In genomic region chr5:52693279-52693678, GRCh38 we compare ENCODE assay signal across 7 cellular contexts.
DNase-seq lines count a peak whose midpoint lies in the region; ATAC-seq and TF ChIP-seq lines count a peak whose summit lies in the region.

No MANE protein-coding gene starts in this region.

- DNase-seq in foreskin fibroblast (peak in 1 of 2 donors; percentile 50), sciatic nerve (ENCODE audit: low spot score) (no peak), SKM-1 (lab: John Stamatoyannopoulos, UW; ENCODE audit: unreplicated experiment) (no peak)

- H3K4me3 ChIP-seq in GM12875 (ENCODE audit: low read depth, low read length) (no peak overlapping the region), WI38 (ENCODE audit: low read depth, low read length) (no peak overlapping the region), foreskin fibroblast (ENCODE audit: low read depth in 1 of 2, low read length in 2 of 2) (no peak overlapping the region)

- TF ChIP-seq CTCF in GM12875 (IDR thresholded peaks at IDR 0.05; ENCODE audit: borderline replicate concordance, insufficient read depth, low read depth, low read length) (peak; percentile 47), WI38 (IDR thresholded peaks at IDR 0.05; ENCODE audit: low read depth, low read length) (peak; percentile 56; the same call in 1 of the 2 replicates), foreskin fibroblast (IDR thresholded peaks at IDR 0.05; ENCODE audit: low read depth, low read length) (peak; percentile 67)

- intact Hi-C loops in sciatic nerve (cut with DNase I): no loop called here

- peak; percentile 79 for ATAC-seq in HG02759 (IDR thresholded peaks at IDR 0.05; ENCODE audit: unreplicated experiment)
- ATAC-seq in sciatic nerve: peak; percentile 59
- no peak for ATAC-seq in HG02840 (IDR thresholded peaks at IDR 0.05; ENCODE audit: low FRiP score, unreplicated experiment)
